8 cellular contexts compared by ENCODE assay signal in genomic region chr13:106917673-106918652, GRCh38.
DNase-seq lines count a peak whose midpoint lies in the region; ATAC-seq and TF ChIP-seq lines count a peak whose summit lies in the region.

No MANE protein-coding gene starts in this region.

- H3K27me3 ChIP-seq in left ventricle myocardium inferior (ENCODE audit: low read depth): peaks cover 13% of the 10 kb centered on the region

- H3K36me3 Mint-ChIP-seq in type B pancreatic cell: no peaks in the 10 kb centered on the region

- H3K4me3 Mint-ChIP-seq in type B pancreatic cell: peak overlapping the region; percentile 87

- no peaks in the 10 kb centered on the region for H3K9me3 ChIP-seq in left ventricle myocardium inferior (replicated peaks)

- intact Hi-C loops in left ventricle myocardium inferior (cut with micrococcal nuclease) (no loop called here), posterior vena cava (cut with DNase I) (loop anchor here in 1 of 2 donors (10.0 kb wide), 1 partner anchor 207 kb away; no protein-coding TSS in a partner anchor)

- TF ChIP-seq CTCF in left ventricle myocardium inferior (IDR thresholded peaks at IDR 0.05; ENCODE audit: borderline replicate concordance): peak; percentile 94
- TF ChIP-seq CTCF in type B pancreatic cell (conservative IDR thresholded peaks at IDR 0.05): peak; percentile 99

- H3K27ac Mint-ChIP-seq in type B pancreatic cell: peak overlapping the region; percentile 83

- peak overlapping the region; percentile 67 for H3K4me3 ChIP-seq in left ventricle myocardium inferior

- H3K4me1 Mint-ChIP-seq in type B pancreatic cell (ENCODE audit: unreplicated experiment): peaks cover 36% of the 10 kb centered on the region

- no peaks in the 10 kb centered on the region for H3K36me3 ChIP-seq in left ventricle myocardium inferior

- no peaks in the 10 kb centered on the region for H3K9me3 Mint-ChIP-seq in type B pancreatic cell

- peaks cover 27% of the 10 kb centered on the region for H3K4me1 ChIP-seq in left ventricle myocardium inferior

- peak overlapping the region; percentile 91 for H3K27ac ChIP-seq in left ventricle myocardium inferior (replicated peaks)

- peak; percentile 96 for ATAC-seq in GM21526 (IDR thresholded peaks at IDR 0.05; ENCODE audit: low FRiP score, unreplicated experiment)

- H3K27me3 Mint-ChIP-seq in type B pancreatic cell: peaks cover 10% of the 10 kb centered on the region

- DNase-seq in Daoy (ENCODE audit: low read depth) (peak; percentile 82), HuH-7 (ENCODE audit: low spot score) (peak; percentile 79), SW480 (ENCODE audit: low spot score) (peak; percentile 49), amniotic stem cell (lab: John Stamatoyannopoulos, UW) (peak; percentile 56), left ventricle myocardium inferior (peak; percentile 79), posterior vena cava (ENCODE audit: low spot score) (peak; percentile 94), type B pancreatic cell (ENCODE audit: extremely low spot score, unreplicated experiment) (peak; percentile 91)

Comparison
In these comparisons a context has a peak if more than half of its experiments do, and no peak if none do; other contexts are left out.
1. Peak in every context shown above with its lines: DNase-seq, ATAC-seq, H3K4me3 ChIP-seq and H3K27ac ChIP-seq.